Comparison of ENCODE assay signal across 8 cellular contexts in genomic region chr18:74147779-74148542, GRCh38. TPM values are rescaled to one million over a fixed set of nuclear protein-coding genes. Genes with fewer than 3 reads are reported as not detected.
A peak's percentile ranks its signal among the peaks of the same experiment; 100 is the strongest.
DNase-seq lines count a peak whose midpoint lies in the region; ATAC-seq and TF ChIP-seq lines count a peak whose summit lies in the region.

A gene with protein sequence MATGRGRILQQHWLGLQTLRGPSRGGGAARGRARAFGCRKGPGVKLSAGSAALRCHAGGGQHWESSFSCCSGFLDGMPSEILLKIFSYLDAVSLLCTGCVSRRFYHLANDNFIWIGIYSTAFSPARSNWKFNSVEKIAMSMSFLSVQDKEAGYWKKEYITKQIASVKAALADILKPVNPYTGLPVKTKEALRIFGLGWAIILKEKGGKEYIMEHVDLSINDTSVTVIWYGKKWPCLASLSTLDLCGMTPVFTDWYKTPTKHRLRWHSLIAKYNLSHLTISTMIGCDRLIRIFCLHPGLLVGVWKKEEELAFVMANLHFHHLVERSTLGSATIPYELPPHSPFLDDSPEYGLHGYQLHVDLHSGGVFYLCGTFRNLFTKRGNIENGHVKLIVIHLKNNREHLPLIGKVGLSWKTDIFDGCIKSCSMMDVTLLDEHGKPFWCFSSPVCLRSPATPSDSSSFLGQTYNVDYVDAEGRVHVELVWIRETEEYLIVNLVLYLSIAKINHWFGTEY (minus strand): TSS chr18:74147834. CDS start chr18:74147785, 49 bp downstream.
Gene TIMM21 (plus strand): TSS chr18:74148523. CDS start chr18:74148809, 286 bp downstream.

- H2AFZ ChIP-seq in Loucy (ENCODE audit: low read length), result peak within 1 kb of the TSS; percentile 99

- peaks cover 0 to 17% (median 1%) of the 10 kb centered on the region in 3 donors for H3K36me3 Mint-ChIP-seq in naive thymus-derived CD8-positive, alpha-beta T cell
- H3K36me3 Mint-ChIP-seq in stimulated activated naive B cell treated with anti-CD40 and anti-IgM and Interleukin-4, amounts not matched to agents 10 μg/mL and 1 μg/mL and 100 μg/mL, for 72 hours, result peaks cover 13 to 19% of the 10 kb centered on the region in 2 donors

- H3K4me2 ChIP-seq in Loucy (ENCODE audit: low read depth, low read length, poor library complexity, severe bottlenecking), result peak within 1 kb of the TSS; percentile 97

- H3K9me3 ChIP-seq in Loucy (ENCODE audit: insufficient read depth, low read depth, low read length) (no peaks in the 10 kb centered on the region), RWPE2 (ENCODE audit: severe bottlenecking) (no peaks in the 10 kb centered on the region)

- POLR2A ChIA-PET in naive thymus-derived CD8-positive, alpha-beta T cell (lab: Charles Lee), result interaction anchor here (0.8 to 2.7 kb wide), 2 partner anchors 65 to 144 kb away, joined by 3 to 12 read pairs; partner anchors contain the start of gene CYB5A

- H3K27ac ChIP-seq in RWPE2 (ENCODE audit: poor library complexity, severe bottlenecking), result peak within 1 kb of the TSS; percentile 68

- peaks cover 46% of the 10 kb centered on the region for H3K79me2 ChIP-seq in Loucy (ENCODE audit: insufficient read depth, low read length)

- peaks cover 21 to 61% (median 51%) of the 10 kb centered on the region in 4 donors for H3K4me1 Mint-ChIP-seq in naive thymus-derived CD8-positive, alpha-beta T cell
- peaks cover 29 to 51% of the 10 kb centered on the region in 2 donors for H3K4me1 Mint-ChIP-seq in stimulated activated naive B cell treated with anti-CD40 and anti-IgM and Interleukin-4, amounts not matched to agents 10 μg/mL and 1 μg/mL and 100 μg/mL, for 72 hours

- H3K4me3 Mint-ChIP-seq in naive thymus-derived CD8-positive, alpha-beta T cell, result peak within 1 kb of the TSS; percentile 91 to 100 (median 96)
- H3K4me3 Mint-ChIP-seq in stimulated activated naive B cell treated with anti-CD40 and anti-IgM and Interleukin-4, amounts not matched to agents 10 μg/mL and 1 μg/mL and 100 μg/mL, for 72 hours, result peak within 1 kb of the TSS; percentile 98

- ATAC-seq in RWPE2 (ENCODE audit: low read depth), result peak; percentile 98
- peak; percentile 83 to 85 for ATAC-seq in naive thymus-derived CD8-positive, alpha-beta T cell
- peak; percentile 90 to 92 for ATAC-seq in stimulated activated naive B cell treated with anti-CD40 and anti-IgM and Interleukin-4, amounts not matched to agents 10 μg/mL and 1 μg/mL and 100 μg/mL, for 72 hours (replicated peaks)

- no peaks in the 10 kb centered on the region for H3K9me2 ChIP-seq in Loucy (replicated peaks; ENCODE audit: low read depth, low read length)

- H3K27me3 ChIP-seq in H7 (ENCODE audit: control insufficient read depth, insufficient read depth, low read length) (peaks cover 6% of the 10 kb centered on the region), Loucy (ENCODE audit: insufficient read depth, low read length, poor library complexity, severe bottlenecking) (no peaks in the 10 kb centered on the region), RWPE2 (ENCODE audit: insufficient read depth, poor library complexity, severe bottlenecking) (no peaks in the 10 kb centered on the region)

- peaks cover 0 to 3% (median 0%) of the 10 kb centered on the region in 9 donors for H3K9me3 Mint-ChIP-seq in naive thymus-derived CD8-positive, alpha-beta T cell
- no peaks in the 10 kb centered on the region for H3K9me3 Mint-ChIP-seq in stimulated activated naive B cell treated with anti-CD40 and anti-IgM and Interleukin-4, amounts not matched to agents 10 μg/mL and 1 μg/mL and 100 μg/mL, for 72 hours

- TF ChIP-seq CTCF in Loucy (conservative IDR thresholded peaks at IDR 0.05; ENCODE audit: low read length) (no peak), RWPE2 (IDR thresholded peaks at IDR 0.05; ENCODE audit: poor library complexity, severe bottlenecking) (no peak)

- H3F3A ChIP-seq in Loucy (ENCODE audit: low read depth), result peaks cover 3% of the 10 kb centered on the region; the same call in 1 of the 2 replicates

- peaks cover 9% of the 10 kb centered on the region for H4K20me1 ChIP-seq in Loucy (ENCODE audit: insufficient read depth, low read length, poor library complexity, severe bottlenecking)

- peak within 1 kb of the TSS; percentile 95 to 100 (median 99) for H3K27ac Mint-ChIP-seq in naive thymus-derived CD8-positive, alpha-beta T cell
- peak within 1 kb of the TSS; percentile 99 for H3K27ac Mint-ChIP-seq in stimulated activated naive B cell treated with anti-CD40 and anti-IgM and Interleukin-4, amounts not matched to agents 10 μg/mL and 1 μg/mL and 100 μg/mL, for 72 hours

- peaks cover 43% of the 10 kb centered on the region for H3K4me1 ChIP-seq in Loucy (ENCODE audit: insufficient read depth, low read length, poor library complexity, severe bottlenecking)
- peaks cover 14% of the 10 kb centered on the region for H3K4me1 ChIP-seq in RWPE2 (ENCODE audit: insufficient read depth, poor library complexity, severe bottlenecking)

- peak within 1 kb of the TSS; percentile 99 for H3K9ac ChIP-seq in Loucy (ENCODE audit: low read depth, low read length, poor library complexity, severe bottlenecking)

- DNase-seq in ELR (ENCODE audit: low read depth), result peak; percentile 95
- DNase-seq in H7, result peak; percentile 92
- peak; percentile 89 for DNase-seq in RWPE2 (ENCODE audit: low spot score)
- DNase-seq in activated effector memory CD4-positive, alpha-beta T cell treated with Interleukin-2 at 50 U/mL for 16 hours, result peak; percentile 94
- DNase-seq in fibroblast of peridontal ligament (ENCODE audit: extremely low read depth), result peak; percentile 96
- peak; percentile 94 to 98 (median 96) for DNase-seq in naive thymus-derived CD8-positive, alpha-beta T cell
- DNase-seq in stimulated activated naive B cell treated with anti-CD40 and anti-IgM and Interleukin-4, amounts not matched to agents 10 μg/mL and 1 μg/mL and 100 μg/mL, for 72 hours, result peak; percentile 95

- H3K36me3 ChIP-seq in H7 (replicated peaks; ENCODE audit: control insufficient read depth, insufficient read depth, low read length), result no peaks in the 10 kb centered on the region
- no peaks in the 10 kb centered on the region for H3K36me3 ChIP-seq in Loucy (ENCODE audit: insufficient read depth, low read length)
- H3K36me3 ChIP-seq in RWPE2 (ENCODE audit: low read depth), result peaks cover 26% of the 10 kb centered on the region

- peak within 1 kb of the TSS; percentile 96 for H3K4me3 ChIP-seq in H7 (ENCODE audit: insufficient read depth, low read depth, low read length)
- peak within 1 kb of the TSS; percentile 97 for H3K4me3 ChIP-seq in Loucy (ENCODE audit: low read length, poor library complexity, severe bottlenecking)
- H3K4me3 ChIP-seq in RWPE2 (ENCODE audit: severe bottlenecking), result peak within 1 kb of the TSS; percentile 57

- peaks cover 0 to 2% (median 0%) of the 10 kb centered on the region in 5 donors for H3K27me3 Mint-ChIP-seq in naive thymus-derived CD8-positive, alpha-beta T cell
- H3K27me3 Mint-ChIP-seq in stimulated activated naive B cell treated with anti-CD40 and anti-IgM and Interleukin-4, amounts not matched to agents 10 μg/mL and 1 μg/mL and 100 μg/mL, for 72 hours, result no peaks in the 10 kb centered on the region

RNA-seq across cellular contexts. Expression of the first gene that starts in this region (rescaled TPM):
- 0.55 and 1.5 TPM in 2 replicates for total RNA-seq in H7 (2014; rRNA removed; shearing (Covaris generic))
- 1 to 10 TPM; 4.2 to 4.5 TPM for total RNA-seq in naive thymus-derived CD8-positive, alpha-beta T cell
- 1 to 10 TPM; 1.3 to 3.1 (median 2.0) TPM for polyA plus RNA-seq in naive thymus-derived CD8-positive, alpha-beta T cell

RNA-seq across cellular contexts. Expression of gene TIMM21, which starts in this region (rescaled TPM):
- total RNA-seq in H7 (2014; rRNA removed; shearing (Covaris generic)), result 43.0 and 46.0 TPM in 2 replicates
- total RNA-seq in naive thymus-derived CD8-positive, alpha-beta T cell, result 10 to 100 TPM; 25.8 to 30.6 TPM
- 10 to 100 TPM; 14.6 to 17.4 (median 15.9) TPM for polyA plus RNA-seq in naive thymus-derived CD8-positive, alpha-beta T cell

Comparison
In these comparisons a context has a peak if more than half of its experiments do, and no peak if none do; other contexts are left out.
1. Peak in every context shown above with its lines: DNase-seq, ATAC-seq, H3K4me3 ChIP-seq and H3K27ac ChIP-seq.